ENCODE assay signal across 8 cellular contexts in genomic region chr1:3858231-3858981, GRCh38. TPM values are rescaled to one million over a fixed set of nuclear protein-coding genes. Genes with fewer than 3 reads are reported as not detected.
A peak's percentile ranks its signal among the peaks of the same experiment; 100 is the strongest.
DNase-seq lines count a peak whose midpoint lies in the region; ATAC-seq and TF ChIP-seq lines count a peak whose summit lies in the region.

No MANE protein-coding gene starts in this region.

- H3K9ac ChIP-seq in mammary epithelial cell (ENCODE audit: insufficient read depth, low read length) (no peak overlapping the region), stomach smooth muscle (ENCODE audit: low read length in 2 of 2) (no peak overlapping the region)

- no peak overlapping the region for H3K27ac ChIP-seq in mammary epithelial cell (ENCODE audit: insufficient read depth, low read depth, low read length)
- no peak overlapping the region for H3K27ac ChIP-seq in stomach smooth muscle (ENCODE audit: low read length)

- no peak for ATAC-seq in activated CD8-positive, alpha-beta memory T cell treated with anti-CD3 and anti-CD28 coated beads, Interleukin-2, amount 10 ng/mL, durations not matched to agents 7 days and 5 days
- ATAC-seq in left lobe of liver: peak; percentile 15

- TF ChIP-seq CTCF in mammary epithelial cell (conservative IDR thresholded peaks at IDR 0.05 in 1 of 2, IDR thresholded peaks at IDR 0.05 in 1 of 2; ENCODE audit: extremely low read depth in 1 of 2, insufficient read depth in 1 of 2, low read depth in 1 of 2, low read length in 2 of 2): peak; percentile 11 to 41

- in situ Hi-C loops in mammary epithelial cell (cut with MboI; ENCODE audit: low sequenced_read_pairs in 2 of 2): no loop called here

- H3K27ac Mint-ChIP-seq in activated CD8-positive, alpha-beta memory T cell treated with anti-CD3 and anti-CD28 coated beads, Interleukin-2, amount 10 ng/mL, durations not matched to agents 7 days and 5 days: no peak overlapping the region

- peaks cover 2% of the 10 kb centered on the region for H3K36me3 Mint-ChIP-seq in activated CD8-positive, alpha-beta memory T cell treated with anti-CD3 and anti-CD28 coated beads, Interleukin-2, amount 10 ng/mL, durations not matched to agents 7 days and 5 days

- no peaks in the 10 kb centered on the region for H4K20me1 ChIP-seq in mammary epithelial cell (ENCODE audit: insufficient read depth, low read length)

- H3K9me3 Mint-ChIP-seq in activated CD8-positive, alpha-beta memory T cell treated with anti-CD3 and anti-CD28 coated beads, Interleukin-2, amount 10 ng/mL, durations not matched to agents 7 days and 5 days (ENCODE audit: low read depth): no peaks in the 10 kb centered on the region

- peaks cover 29% of the 10 kb centered on the region for H3K4me1 Mint-ChIP-seq in activated CD8-positive, alpha-beta memory T cell treated with anti-CD3 and anti-CD28 coated beads, Interleukin-2, amount 10 ng/mL, durations not matched to agents 7 days and 5 days

- H3K79me2 ChIP-seq in mammary epithelial cell (ENCODE audit: insufficient read depth, low read length): peaks cover 62% of the 10 kb centered on the region

- peaks cover 21% of the 10 kb centered on the region for H3K4me1 ChIP-seq in mammary epithelial cell (ENCODE audit: insufficient read depth, low read length)
- peaks cover 22% of the 10 kb centered on the region for H3K4me1 ChIP-seq in stomach smooth muscle (ENCODE audit: control insufficient read depth, insufficient read depth, low read length)

- CTCF ChIA-PET in activated CD8-positive, alpha-beta memory T cell treated with anti-CD3 and anti-CD28 coated beads, Interleukin-2, amount 10 ng/mL, durations not matched to agents 7 days and 5 days (lab: Charles Lee): interaction anchor here (0.8 to 3.6 kb wide), 8 partner anchors 15 to 88 kb away, joined by 3 to 20 read pairs (median 4); partner anchors contain the start of gene C1orf174
- CTCF ChIA-PET in mammary epithelial cell (lab: Charles Lee; ENCODE audit: low non-redundant PET): interaction anchor here (0.6 kb wide), 2 partner anchors 11 to 31 kb away, joined by 3 read pairs; no protein-coding TSS in a partner anchor

- no peaks in the 10 kb centered on the region for H3K27me3 ChIP-seq in mammary epithelial cell (ENCODE audit: insufficient read depth, low read length)
- H3K27me3 ChIP-seq in stomach smooth muscle (ENCODE audit: control insufficient read depth in 1 of 2, insufficient read depth in 2 of 2, low read length in 2 of 2): no peaks in the 10 kb centered on the region

- BruUV-seq in mammary epithelial cell (replicated peaks; lab: Mats Ljungman, UMichigan): no TSS peak

- dilution Hi-C loops in mammary epithelial cell (cut with HindIII; ENCODE audit: low sequenced_read_pairs): no loop called here

- H3K36me3 ChIP-seq in mammary epithelial cell (ENCODE audit: insufficient read depth, low read length): no peaks in the 10 kb centered on the region
- H3K36me3 ChIP-seq in stomach smooth muscle (ENCODE audit: control insufficient read depth in 2 of 2, insufficient read depth in 2 of 2, low read length in 2 of 2): peaks cover 0 to 6% of the 10 kb centered on the region in 2 donors

- no peak for DNase-seq in activated CD8-positive, alpha-beta memory T cell treated with anti-CD3 and anti-CD28 coated beads, Interleukin-2, amount 10 ng/mL, durations not matched to agents 7 days and 5 days
- no peak for DNase-seq in activated CD8-positive, alpha-beta memory T cell treated with anti-CD3 and anti-CD28 coated beads, Interleukin-2, amount 50 U/mL, for 4 hours
- DNase-seq in NCI-H69 (lab: John Stamatoyannopoulos, UW) (peak; percentile 22), mammary epithelial cell (peak; percentile 42), left lobe of liver (ENCODE audit: low spot score) (peak; percentile 54), NCI-H1694 (lab: John Stamatoyannopoulos, UW) (no peak), mesenteric fat pad (ENCODE audit: low spot score) (no peak)

- H3K4me3 ChIP-seq in mammary epithelial cell (replicated peaks in 1 of 3; ENCODE audit: insufficient read depth in 1 of 3, low read depth in 2 of 3, low read length in 3 of 3) (peak overlapping the region; percentile 74 to 95 (median 87)), stomach smooth muscle (ENCODE audit: low read length in 2 of 2) (peak overlapping the region; percentile 93 to 95)

- no peaks in the 10 kb centered on the region for H3K27me3 Mint-ChIP-seq in activated CD8-positive, alpha-beta memory T cell treated with anti-CD3 and anti-CD28 coated beads, Interleukin-2, amount 10 ng/mL, durations not matched to agents 7 days and 5 days

- H3K4me2 ChIP-seq in mammary epithelial cell (ENCODE audit: insufficient read depth, low read depth, low read length): peak overlapping the region; percentile 99

- H3K4me3 Mint-ChIP-seq in activated CD8-positive, alpha-beta memory T cell treated with anti-CD3 and anti-CD28 coated beads, Interleukin-2, amount 10 ng/mL, durations not matched to agents 7 days and 5 days: peak overlapping the region; percentile 93

- H3K9me3 ChIP-seq in mammary epithelial cell (replicated peaks; ENCODE audit: insufficient read depth, low read length): no peaks in the 10 kb centered on the region
- no peaks in the 10 kb centered on the region for H3K9me3 ChIP-seq in stomach smooth muscle (ENCODE audit: control insufficient read depth in 2 of 2, low read length in 2 of 2)

- WGBS in mammary epithelial cell (ENCODE audit: low coverage, missing lambda C conversion rate): 22% methylated on average over 30 of the region's 34 CpGs

- peak overlapping the region; percentile 93 for H2AFZ ChIP-seq in mammary epithelial cell (ENCODE audit: low read depth, low read length)

- intact Hi-C loops in mammary epithelial cell (cut with micrococcal nuclease): no loop called here

RNA-seq across cellular contexts. Expression of gene DFFB, which starts 1.1 kb away (rescaled TPM):
- total RNA-seq in activated CD8-positive, alpha-beta memory T cell treated with anti-CD3 and anti-CD28 coated beads, Interleukin-2, amount 10 ng/mL, durations not matched to agents 7 days and 5 days: 10 to 100 TPM; 11.5 to 13.9 TPM
- total RNA-seq in mammary epithelial cell (1 to 10 TPM; 3.3 to 4.8 TPM), left lobe of liver (3.1 TPM), mesenteric fat pad (4.4 TPM)
- 5.5 TPM for polyA plus RNA-seq in mammary epithelial cell
- polyA minus RNA-seq in mammary epithelial cell: 6.7 TPM

RNA-seq across cellular contexts. Expression of gene CEP104, which starts 1.4 kb away (rescaled TPM):
- total RNA-seq in activated CD8-positive, alpha-beta memory T cell treated with anti-CD3 and anti-CD28 coated beads, Interleukin-2, amount 10 ng/mL, durations not matched to agents 7 days and 5 days: 10 to 100 TPM; 45.0 to 52.2 TPM
- total RNA-seq in mammary epithelial cell (10 to 100 TPM; 39.2 to 76.6 TPM), left lobe of liver (27.5 TPM), mesenteric fat pad (45.0 TPM)
- 26.1 TPM for polyA plus RNA-seq in mammary epithelial cell
- 39.2 TPM for polyA minus RNA-seq in mammary epithelial cell

RNA-seq across cellular contexts. Expression of gene C1orf174, which starts 41.7 kb away (rescaled TPM):
- 10 to 100 TPM; 30.0 to 35.8 TPM for total RNA-seq in activated CD8-positive, alpha-beta memory T cell treated with anti-CD3 and anti-CD28 coated beads, Interleukin-2, amount 10 ng/mL, durations not matched to agents 7 days and 5 days
- total RNA-seq in mammary epithelial cell (10 to 100 TPM; 26.8 to 30.8 TPM), left lobe of liver (11.0 TPM), mesenteric fat pad (20.5 TPM)
- 41.3 TPM for polyA plus RNA-seq in mammary epithelial cell
- 41.9 TPM for polyA minus RNA-seq in mammary epithelial cell

Comparison
In these comparisons a context has a peak if more than half of its experiments do, and no peak if none do; other contexts are left out.
1. DNase-seq: peak in NCI-H69 (single experiment), mammary epithelial cell (single experiment) and left lobe of liver (single experiment); none in activated CD8-positive, alpha-beta memory T cell treated with anti-CD3 and anti-CD28 coated beads, Interleukin-2, amount 10 ng/mL, durations not matched to agents 7 days and 5 days (single experiment), activated CD8-positive, alpha-beta memory T cell treated with anti-CD3 and anti-CD28 coated beads, Interleukin-2, amount 50 U/mL, for 4 hours (single experiment), NCI-H1694 (single experiment) and mesenteric fat pad (single experiment).